ENCODE assay signal across 8 cellular contexts in the genomic region with DNA sequence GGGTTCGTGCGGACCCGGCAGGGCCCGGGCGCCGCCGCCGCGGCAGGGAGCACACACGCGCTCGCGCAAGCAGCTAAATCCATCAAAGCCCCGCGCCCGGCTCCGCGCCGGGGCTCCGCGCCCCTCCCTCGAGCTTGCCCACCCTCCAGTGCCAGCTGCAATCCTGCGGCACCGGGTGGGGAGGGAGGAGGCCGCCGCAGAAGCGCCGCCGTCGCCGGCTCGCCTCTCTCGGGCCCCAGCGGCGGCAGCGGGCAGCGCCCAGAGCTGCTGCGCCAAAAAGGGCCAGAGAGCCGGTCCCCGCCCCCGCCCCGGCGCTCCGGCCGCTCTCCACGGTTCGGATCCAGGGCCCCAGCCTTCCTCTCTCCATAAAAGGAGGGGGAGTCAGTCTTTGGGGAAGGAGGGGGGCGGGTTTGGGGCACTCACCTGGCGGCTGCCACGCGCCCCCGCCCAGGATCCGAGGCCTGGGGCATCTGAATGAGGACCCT. TPM values are rescaled to one million over a fixed set of nuclear protein-coding genes. Genes with fewer than 3 reads are reported as not detected.
DNase-seq lines count a peak whose midpoint lies in the region; ATAC-seq lines count a peak whose summit lies in the region.

No MANE protein-coding gene starts in this region.

- peak; percentile 20 for ATAC-seq in activated CD8-positive, alpha-beta T cell treated with anti-CD3 and anti-CD28 coated beads, Interleukin-2, amount 10 ng/mL, durations not matched to agents 7 days and 5 days
- no peak for ATAC-seq in GM19351 (IDR thresholded peaks at IDR 0.05; ENCODE audit: unreplicated experiment)

- H2AFZ ChIP-seq in neuronal stem cell (ENCODE audit: low read length), result peak overlapping the region; percentile 76

- peak overlapping the region; percentile 77 for H2BK15ac ChIP-seq in neuronal stem cell (ENCODE audit: low read length)

- no peaks in the 10 kb centered on the region for H3K79me1 ChIP-seq in neuronal stem cell (ENCODE audit: low read depth, low read length)

- no peak overlapping the region for H3K23ac ChIP-seq in neuronal stem cell (ENCODE audit: low read depth, low read length, poor library complexity)

- no peak overlapping the region for H4K91ac ChIP-seq in neuronal stem cell (ENCODE audit: low read depth, low read length, poor library complexity)

- H2BK5ac ChIP-seq in neuronal stem cell (ENCODE audit: low read length), result no peak overlapping the region

- H3K9ac ChIP-seq in HUES64 (ENCODE audit: low read depth, low read length) (no peak overlapping the region; the same call in 1 of the 2 replicates), neuronal stem cell (ENCODE audit: low read depth, low read length, poor library complexity) (no peak overlapping the region)

- H3K4ac ChIP-seq in neuronal stem cell (ENCODE audit: low read length), result no peak overlapping the region

- no peaks in the 10 kb centered on the region for H3K9me3 Mint-ChIP-seq in activated CD8-positive, alpha-beta T cell treated with anti-CD3 and anti-CD28 coated beads, Interleukin-2, amount 10 ng/mL, durations not matched to agents 7 days and 5 days (ENCODE audit: insufficient read depth)
- no peaks in the 10 kb centered on the region for H3K9me3 Mint-ChIP-seq in activated T-helper 2 cell treated with anti-CD3 and anti-CD28 coated beads, Interferon-gamma antibody, Interleukin-2, Interleukin-4, amounts not matched to agents 10 μg/mL and 5 μg/mL and 100 μg/mL, durations not matched to agents 14 hours and 24 hours and 36 hours

- H4K8ac ChIP-seq in neuronal stem cell (ENCODE audit: low read depth, low read length), result no peak overlapping the region

- H3K27ac Mint-ChIP-seq in activated CD8-positive, alpha-beta T cell treated with anti-CD3 and anti-CD28 coated beads, Interleukin-2, amount 10 ng/mL, durations not matched to agents 7 days and 5 days, result no peak overlapping the region
- no peak overlapping the region for H3K27ac Mint-ChIP-seq in activated T-helper 2 cell treated with anti-CD3 and anti-CD28 coated beads, Interferon-gamma antibody, Interleukin-2, Interleukin-4, amounts not matched to agents 10 μg/mL and 5 μg/mL and 100 μg/mL, durations not matched to agents 14 hours and 24 hours and 36 hours

- H3K9me3 ChIP-seq in HUES64 (ENCODE audit: insufficient read depth, low read depth, low read length) (no peaks in the 10 kb centered on the region), neuronal stem cell (replicated peaks in 1 of 2; ENCODE audit: control insufficient read depth in 2 of 2, insufficient read depth in 1 of 2, low read depth in 1 of 2, low read length in 2 of 2) (no peaks in the 10 kb centered on the region)

- H3K27me3 ChIP-seq in HUES64 (ENCODE audit: insufficient read depth, low read length) (peaks cover 69% of the 10 kb centered on the region), neuronal stem cell (ENCODE audit: control insufficient read depth in 3 of 3, insufficient read depth in 3 of 3, low read depth in 1 of 3, low read length in 3 of 3) (peaks cover 31 to 85% (median 73%) of the 10 kb centered on the region in 3 experiments)

- no peak overlapping the region for H2BK120ac ChIP-seq in neuronal stem cell (ENCODE audit: low read depth, low read length)

- H3K4me1 ChIP-seq in HUES64 (ENCODE audit: insufficient read depth, low read length), result peaks cover 14% of the 10 kb centered on the region
- peaks cover 14 to 27% of the 10 kb centered on the region in 2 donors for H3K4me1 ChIP-seq in neuronal stem cell (ENCODE audit: control insufficient read depth in 2 of 2, insufficient read depth in 1 of 2, low read depth in 1 of 2, low read length in 2 of 2)

- CTCF ChIA-PET in activated CD8-positive, alpha-beta T cell treated with anti-CD3 and anti-CD28 coated beads, Interleukin-2, amount 10 ng/mL, durations not matched to agents 7 days and 5 days (lab: Charles Lee), result interaction anchor here (0.7 kb wide), 1 partner anchor 151 kb away, joined by 3 read pairs; no protein-coding TSS in a partner anchor

- H2BK12ac ChIP-seq in neuronal stem cell (ENCODE audit: low read length), result no peak overlapping the region

- H3K27ac ChIP-seq in HUES64 (ENCODE audit: low read depth, low read length) (peak overlapping the region; percentile 70; the same call in 1 of the 2 replicates), neuronal stem cell (replicated peaks; ENCODE audit: low read length) (no peak overlapping the region)

- H3K4me3 Mint-ChIP-seq in activated CD8-positive, alpha-beta T cell treated with anti-CD3 and anti-CD28 coated beads, Interleukin-2, amount 10 ng/mL, durations not matched to agents 7 days and 5 days, result no peak overlapping the region
- no peak overlapping the region for H3K4me3 Mint-ChIP-seq in activated T-helper 2 cell treated with anti-CD3 and anti-CD28 coated beads, Interferon-gamma antibody, Interleukin-2, Interleukin-4, amounts not matched to agents 10 μg/mL and 5 μg/mL and 100 μg/mL, durations not matched to agents 14 hours and 24 hours and 36 hours (ENCODE audit: low read depth)

- WGBS in HUES64, result under 1% methylated on average over 49 of the region's 53 CpGs
- WGBS in neuronal stem cell (ENCODE audit: extremely low coverage in 2 of 2, insufficient read length in 2 of 2, insufficient replicate concordance in 1 of 2), 2 donors, result no CpG with 5 or more reads among the region's 53 CpGs

- H3K36me3 ChIP-seq in HUES64 (ENCODE audit: insufficient read depth, low read length), result no peaks in the 10 kb centered on the region
- H3K36me3 ChIP-seq in neuronal stem cell (replicated peaks in 1 of 2; ENCODE audit: control insufficient read depth in 2 of 2, insufficient read depth in 2 of 2, low read length in 2 of 2), result no peaks in the 10 kb centered on the region

- no peaks in the 10 kb centered on the region for H3K36me3 Mint-ChIP-seq in activated CD8-positive, alpha-beta T cell treated with anti-CD3 and anti-CD28 coated beads, Interleukin-2, amount 10 ng/mL, durations not matched to agents 7 days and 5 days (ENCODE audit: low read depth)
- no peaks in the 10 kb centered on the region for H3K36me3 Mint-ChIP-seq in activated T-helper 2 cell treated with anti-CD3 and anti-CD28 coated beads, Interferon-gamma antibody, Interleukin-2, Interleukin-4, amounts not matched to agents 10 μg/mL and 5 μg/mL and 100 μg/mL, durations not matched to agents 14 hours and 24 hours and 36 hours (ENCODE audit: low read depth)

- H3K14ac ChIP-seq in neuronal stem cell (ENCODE audit: low read length), result no peak overlapping the region

- peaks cover 46% of the 10 kb centered on the region for H3K27me3 Mint-ChIP-seq in activated CD8-positive, alpha-beta T cell treated with anti-CD3 and anti-CD28 coated beads, Interleukin-2, amount 10 ng/mL, durations not matched to agents 7 days and 5 days (ENCODE audit: low read depth)
- H3K27me3 Mint-ChIP-seq in activated T-helper 2 cell treated with anti-CD3 and anti-CD28 coated beads, Interferon-gamma antibody, Interleukin-2, Interleukin-4, amounts not matched to agents 10 μg/mL and 5 μg/mL and 100 μg/mL, durations not matched to agents 14 hours and 24 hours and 36 hours (ENCODE audit: low read depth), result peaks cover 42% of the 10 kb centered on the region

- H3K18ac ChIP-seq in neuronal stem cell (ENCODE audit: low read length), result peak overlapping the region; percentile 94

- H3K4me1 Mint-ChIP-seq in activated CD8-positive, alpha-beta T cell treated with anti-CD3 and anti-CD28 coated beads, Interleukin-2, amount 10 ng/mL, durations not matched to agents 7 days and 5 days (ENCODE audit: low read depth), result peaks cover 7% of the 10 kb centered on the region
- H3K4me1 Mint-ChIP-seq in activated T-helper 2 cell treated with anti-CD3 and anti-CD28 coated beads, Interferon-gamma antibody, Interleukin-2, Interleukin-4, amounts not matched to agents 10 μg/mL and 5 μg/mL and 100 μg/mL, durations not matched to agents 14 hours and 24 hours and 36 hours (ENCODE audit: low read depth), result peaks cover 10% of the 10 kb centered on the region

- peak overlapping the region; percentile 98 for H3K4me2 ChIP-seq in neuronal stem cell (ENCODE audit: insufficient read depth, low read length, poor library complexity, severe bottlenecking)

- POLR2A ChIA-PET in activated CD8-positive, alpha-beta T cell treated with anti-CD3 and anti-CD28 coated beads, Interleukin-2, amount 10 ng/mL, durations not matched to agents 7 days and 5 days (lab: Charles Lee), result no interaction called here

- DNase-seq in Daoy (ENCODE audit: low read depth) (peak; percentile 84), globus pallidus (ENCODE audit: low spot score) (peak; percentile 64), neuronal stem cell (ENCODE audit: low spot score) (no peak), NCI-H2081 treated with DMSO at 0.1 percent for 48 hours (lab: John Stamatoyannopoulos, UW) (no peak)
- DNase-seq in activated CD8-positive, alpha-beta T cell treated with anti-CD3 and anti-CD28 coated beads, Interleukin-2, amount 10 ng/mL, durations not matched to agents 7 days and 5 days, result no peak
- DNase-seq in activated T-helper 2 cell treated with anti-CD3 and anti-CD28 coated beads, Interferon-gamma antibody, Interleukin-2, Interleukin-4, amounts not matched to agents 10 μg/mL and 5 μg/mL and 100 μg/mL, durations not matched to agents 14 hours and 24 hours and 36 hours (ENCODE audit: low spot score), result no peak

- intact Hi-C loops in activated T-helper 2 cell treated with anti-CD3 and anti-CD28 coated beads, Interferon-gamma antibody, Interleukin-2, Interleukin-4, amounts not matched to agents 10 μg/mL and 5 μg/mL and 100 μg/mL, durations not matched to agents 14 hours and 24 hours and 36 hours (cut with micrococcal nuclease), result loop anchor here (2.0 to 10.0 kb wide), 5 partner anchors 62 to 712 kb away; a partner anchor contains a TSS

- peak overlapping the region; percentile 84 for H3K4me3 ChIP-seq in HUES64 (ENCODE audit: low read length)
- peak overlapping the region; percentile 12 to 72 for H3K4me3 ChIP-seq in neuronal stem cell (ENCODE audit: low read length in 2 of 2)

- no peak overlapping the region for H2AK5ac ChIP-seq in neuronal stem cell (ENCODE audit: low read depth, low read length)

RNA-seq across cellular contexts. Expression of a gene that starts 0.4 kb away (rescaled TPM):
- total RNA-seq in Daoy (2014; rRNA removed; shearing (Covaris generic)), result 23.1 and 34.1 TPM in 2 replicates
- 25.8 TPM for polyA plus RNA-seq in HUES64 (2013, experiment 1 of 2)
- 27.5 TPM for polyA plus RNA-seq in HUES64 (2013, experiment 2 of 2)
- under 1 TPM; 0.50 to 0.79 TPM for total RNA-seq in activated CD8-positive, alpha-beta T cell treated with anti-CD3 and anti-CD28 coated beads, Interleukin-2, amount 10 ng/mL, durations not matched to agents 7 days and 5 days
- 6.2 TPM for polyA plus RNA-seq in neuronal stem cell (2013, experiment 1 of 2)
- 5.7 TPM for polyA plus RNA-seq in neuronal stem cell (2013, experiment 2 of 2)
- 10.6 and 11.9 TPM in 2 replicates for total RNA-seq in activated T-helper 2 cell treated with anti-CD3 and anti-CD28 coated beads, Interferon-gamma antibody, Interleukin-2, Interleukin-4, amounts not matched to agents 10 μg/mL and 5 μg/mL and 100 μg/mL, durations not matched to agents 14 hours and 24 hours and 36 hours

Comparison
In these comparisons a context has a peak if more than half of its experiments do, and no peak if none do; other contexts are left out.
1. DNase-seq: peak in Daoy (single experiment) and globus pallidus (single experiment); none in activated CD8-positive, alpha-beta T cell treated with anti-CD3 and anti-CD28 coated beads, Interleukin-2, amount 10 ng/mL, durations not matched to agents 7 days and 5 days (single experiment), neuronal stem cell (single experiment), NCI-H2081 treated with DMSO at 0.1 percent for 48 hours (single experiment) and activated T-helper 2 cell treated with anti-CD3 and anti-CD28 coated beads, Interferon-gamma antibody, Interleukin-2, Interleukin-4, amounts not matched to agents 10 μg/mL and 5 μg/mL and 100 μg/mL, durations not matched to agents 14 hours and 24 hours and 36 hours (single experiment).